ENCODE assay signal across 20 cellular contexts in the genomic region with DNA sequence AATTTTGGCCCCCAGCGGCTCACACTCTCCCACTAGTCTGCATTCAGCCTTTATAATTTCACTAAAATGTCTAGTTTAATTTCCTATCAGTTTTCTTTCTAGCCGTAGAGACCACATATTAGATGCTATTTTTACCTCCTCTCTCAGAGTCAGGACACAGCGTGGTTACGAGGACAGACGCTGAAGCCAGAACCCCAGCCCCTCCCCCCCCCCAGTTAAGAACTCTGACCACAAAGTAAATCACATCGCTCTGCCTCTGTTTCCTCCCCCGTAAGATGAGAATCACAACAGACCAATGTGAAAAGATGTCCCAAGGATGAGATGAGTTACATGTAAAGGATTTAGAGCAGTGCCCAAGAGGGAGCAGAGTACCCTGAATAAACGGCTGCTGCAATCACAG.
"Had no signal": no experiment of that assay in that cellular context is flagged by ENCODE, and none has a peak within 500 bp of the region (broad histone marks: within the 10 kb centered on the region; RNA-seq: fewer than 3 reads in every experiment).

No MANE protein-coding gene starts in this region.

- ATAC-seq: effector memory CD8-positive, alpha-beta T cell; foreskin keratinocyte; pancreas; stimulated activated memory B cell treated with anti-CD40 and anti-IgM and Interleukin-4, amounts not matched to agents 10 μg/mL and 1 μg/mL and 100 μg/mL, for 72 hours had no signal

- DNase-seq: activated CD4-positive, alpha-beta T cell treated with anti-CD3 and anti-CD28 coated beads for 1 hour; activated CD4-positive, alpha-beta T cell treated with anti-CD3 and anti-CD28 coated beads, Interleukin-2, amount 50 U/mL, for 4 hours; activated naive CD4-positive, alpha-beta T cell; activated T-cell treated with anti-CD3 and anti-CD28 coated beads for 4 hours; dermis blood vessel endothelial cell; effector memory CD8-positive, alpha-beta T cell; foreskin keratinocyte; glutamatergic neuron; hypothalamus; pancreas; sigmoid colon; stimulated activated CD4-positive, alpha-beta T cell treated with anti-CD3 and anti-CD28 coated beads, Interleukin-12 subunit alpha, Interleukin-12 subunit beta, amount 100 ng/mL, for 4 hours; substantia nigra; T-helper 9 cell; uterus had no signal

- H3K4me3 ChIP-seq: ascending aorta, breast epithelium, pancreas, sigmoid colon, tibial nerve, uterus had no signal

- H3K36me3 Mint-ChIP-seq: stimulated activated memory B cell treated with anti-CD40 and anti-IgM and Interleukin-4, amounts not matched to agents 10 μg/mL and 1 μg/mL and 100 μg/mL, for 72 hours had no signal

- FAIRE-seq: pancreas had no signal

- H3K4me1 Mint-ChIP-seq: neural crest cell; stimulated activated memory B cell treated with anti-CD40 and anti-IgM and Interleukin-4, amounts not matched to agents 10 μg/mL and 1 μg/mL and 100 μg/mL, for 72 hours had no signal

- H3K27ac Mint-ChIP-seq: effector memory CD8-positive, alpha-beta T cell; stimulated activated memory B cell treated with anti-CD40 and anti-IgM and Interleukin-4, amounts not matched to agents 10 μg/mL and 1 μg/mL and 100 μg/mL, for 72 hours had no signal

- H3K4me3 Mint-ChIP-seq: effector memory CD8-positive, alpha-beta T cell; neural crest cell; stimulated activated memory B cell treated with anti-CD40 and anti-IgM and Interleukin-4, amounts not matched to agents 10 μg/mL and 1 μg/mL and 100 μg/mL, for 72 hours had no signal

- H3K36me3 ChIP-seq: ascending aorta, breast epithelium, pancreas, sigmoid colon, tibial nerve, uterus had no signal

- H3K27ac ChIP-seq: ascending aorta, breast epithelium, foreskin keratinocyte, pancreas, sigmoid colon, tibial nerve, uterus had no signal

- H3K27me3 ChIP-seq: ascending aorta, breast epithelium, foreskin keratinocyte, pancreas, sigmoid colon, tibial nerve, uterus had no signal

- H3K4me1 ChIP-seq: ascending aorta, breast epithelium, foreskin keratinocyte, pancreas, sigmoid colon, tibial nerve, uterus had no signal

- H3K9me3 ChIP-seq: ascending aorta, breast epithelium, pancreas, sigmoid colon, tibial nerve, uterus had no signal

- H3K27me3 Mint-ChIP-seq: effector memory CD8-positive, alpha-beta T cell had no signal

- H3K9me3 Mint-ChIP-seq: effector memory CD8-positive, alpha-beta T cell; neural crest cell; stimulated activated memory B cell treated with anti-CD40 and anti-IgM and Interleukin-4, amounts not matched to agents 10 μg/mL and 1 μg/mL and 100 μg/mL, for 72 hours had no signal
